In the genomic region with DNA sequence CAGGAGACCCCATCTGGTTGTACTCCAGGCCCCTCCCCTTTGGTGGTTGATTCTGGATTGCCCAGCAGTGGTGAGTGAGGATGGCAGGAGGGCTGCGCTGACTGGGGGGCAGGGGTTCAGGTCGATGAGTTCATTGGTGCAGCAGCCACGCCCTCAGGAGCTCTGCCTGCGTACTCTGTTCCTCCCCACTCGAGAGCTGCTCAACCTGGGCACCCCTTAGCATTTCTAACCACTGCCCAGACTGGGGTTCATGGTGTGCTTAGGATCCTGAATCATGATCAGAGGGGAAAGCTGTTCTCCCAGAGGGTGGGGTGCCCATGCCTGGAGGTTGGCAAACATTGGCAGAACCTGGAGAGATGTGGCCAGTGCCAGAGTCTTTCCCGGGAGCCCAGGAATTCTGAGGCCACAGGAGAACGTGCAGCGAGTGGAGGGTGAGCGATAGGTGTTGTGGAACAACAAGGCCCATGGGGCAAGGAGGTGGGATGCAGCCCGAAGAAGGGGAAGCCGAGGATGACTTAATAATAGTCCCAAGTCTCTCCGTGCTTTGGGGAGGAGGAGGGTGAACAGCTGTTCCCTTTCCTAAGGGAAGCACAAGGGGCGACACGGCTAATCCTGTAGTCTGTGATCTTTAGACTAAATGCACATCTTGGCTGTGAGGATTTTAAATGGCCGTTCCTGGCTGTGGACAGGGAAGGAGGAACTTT, we compare ENCODE assay signal across 17 cellular contexts.
DNase-seq lines count a peak whose midpoint lies in the region; TF ChIP-seq lines count a peak whose summit lies in the region.
"Had no signal": no experiment of that assay in that cellular context is flagged by ENCODE, and none has a peak within 500 bp of the region (broad histone marks: within the 10 kb centered on the region; RNA-seq: fewer than 3 reads in every experiment).

No MANE protein-coding gene starts in this region.

- H3K4me2 ChIP-seq in Karpas-422 (ENCODE audit: low read depth, low read length, poor library complexity, severe bottlenecking), result no peak overlapping the region

- POLR2A ChIA-PET in A673 (lab: Charles Lee; ENCODE audit: low non-redundant PET), result no interaction called here

- H3K9me3 ChIP-seq in Karpas-422 (ENCODE audit: low read length), result no peaks in the 10 kb centered on the region
- no peaks in the 10 kb centered on the region for H3K9me3 ChIP-seq in A673 (ENCODE audit: low read depth, low read length, poor library complexity, severe bottlenecking)
- H3K9me3 ChIP-seq: BE2C had no signal

- peaks cover 36% of the 10 kb centered on the region for H3K4me1 Mint-ChIP-seq in glutamatergic neuron (ENCODE audit: low read depth, unreplicated experiment)

- H3K4me1 ChIP-seq in Karpas-422 (ENCODE audit: low read length) (peaks cover 79% of the 10 kb centered on the region), A673 (ENCODE audit: insufficient read depth, low read length, poor library complexity, severe bottlenecking) (no peaks in the 10 kb centered on the region)
- H3K4me1 ChIP-seq: BE2C had no signal

- intact Hi-C loops in A673 (cut with micrococcal nuclease; ENCODE audit: unreplicated experiment), result loop anchor here (5.0 kb wide), 1 partner anchor 172 kb away; no protein-coding TSS in a partner anchor

- TF ChIP-seq CTCF in glutamatergic neuron (IDR thresholded peaks at IDR 0.05; ENCODE audit: partially characterized antibody, unreplicated experiment), result no peak
- TF ChIP-seq CTCF in A673 (conservative IDR thresholded peaks at IDR 0.05; ENCODE audit: low read depth, low read length), result no peak

- H3K27me3 Mint-ChIP-seq in glutamatergic neuron (ENCODE audit: unreplicated experiment), result peaks cover 8% of the 10 kb centered on the region
- H3K27me3 Mint-ChIP-seq: CD4-positive, CD25-positive, alpha-beta regulatory T cell; CD8-positive, alpha-beta memory T cell had no signal

- BruUV-seq in A673 (replicated peaks; lab: Mats Ljungman, UMichigan), result no TSS peak

- DNase-seq in D341Med (ENCODE audit: low spot score), result peak; percentile 53
- DNase-seq in Karpas-422, result no peak
- DNase-seq in NCI-H82 treated with DMSO at 0.1 percent for 48 hours (lab: John Stamatoyannopoulos, UW; ENCODE audit: unreplicated experiment), result peak; percentile 56
- no peak for DNase-seq in glutamatergic neuron
- DNase-seq in cerebellum (ENCODE audit: low spot score), result no peak
- no peak for DNase-seq in foreskin melanocyte
- DNase-seq in A673 (ENCODE audit: low spot score), result no peak
- DNase-seq: ACHN; BE2C; C1 segment of cervical spinal cord; CD4-positive, CD25-positive, alpha-beta regulatory T cell; CD8-positive, alpha-beta memory T cell; COR-L47; DMS79 treated with DMSO at 0.1 percent for 48 hours; GOT3; IMR-90 had no signal

- peak overlapping the region; percentile 52 for H3K27ac Mint-ChIP-seq in glutamatergic neuron (ENCODE audit: unreplicated experiment)
- H3K27ac Mint-ChIP-seq: CD4-positive, CD25-positive, alpha-beta regulatory T cell; CD8-positive, alpha-beta memory T cell had no signal

- no peaks in the 10 kb centered on the region for H3K36me3 Mint-ChIP-seq in glutamatergic neuron (ENCODE audit: unreplicated experiment)
- H3K36me3 Mint-ChIP-seq: CD4-positive, CD25-positive, alpha-beta regulatory T cell had no signal

- no peak overlapping the region for H3K4me3 Mint-ChIP-seq in glutamatergic neuron (ENCODE audit: unreplicated experiment)
- H3K4me3 Mint-ChIP-seq: CD4-positive, CD25-positive, alpha-beta regulatory T cell; CD8-positive, alpha-beta memory T cell had no signal

- H3K9me2 ChIP-seq in Karpas-422 (replicated peaks; ENCODE audit: insufficient read depth, low read length), result no peaks in the 10 kb centered on the region

- CTCF ChIA-PET in A673 (lab: Charles Lee), result interaction anchor here (0.6 kb wide), 1 partner anchor 110 kb away, joined by 3 read pairs; no protein-coding TSS in a partner anchor

- no peaks in the 10 kb centered on the region for H4K20me1 ChIP-seq in Karpas-422 (ENCODE audit: insufficient read depth, low read depth, low read length)

- H3K36me3 ChIP-seq in Karpas-422 (ENCODE audit: insufficient read depth, low read length), result peaks cover 13% of the 10 kb centered on the region
- H3K36me3 ChIP-seq in A673 (ENCODE audit: insufficient read depth, low read length, poor library complexity, severe bottlenecking), result no peaks in the 10 kb centered on the region

- H3K9me3 Mint-ChIP-seq in glutamatergic neuron (ENCODE audit: unreplicated experiment), result peaks cover 4% of the 10 kb centered on the region
- H3K9me3 Mint-ChIP-seq: CD8-positive, alpha-beta memory T cell had no signal

- H3K9ac ChIP-seq in Karpas-422 (ENCODE audit: low read length), result peak overlapping the region; percentile 45; the same call in 1 of the 2 replicates

- H3K27ac ChIP-seq in Karpas-422 (ENCODE audit: low read length) (peak overlapping the region; percentile 99), A673 (ENCODE audit: low read depth, low read length, poor library complexity, severe bottlenecking) (no peak overlapping the region)

- H2AFZ ChIP-seq in Karpas-422 (ENCODE audit: low read length), result no peak overlapping the region

- H3K27me3 ChIP-seq in Karpas-422 (ENCODE audit: low read length), result no peaks in the 10 kb centered on the region
- no peaks in the 10 kb centered on the region for H3K27me3 ChIP-seq in A673 (replicated peaks; ENCODE audit: insufficient read depth, low read depth, low read length, poor library complexity)
- H3K27me3 ChIP-seq: BE2C had no signal

- H3K4me3 ChIP-seq in Karpas-422 (ENCODE audit: low read length) (no peak overlapping the region), A673 (ENCODE audit: low read depth, low read length, poor library complexity, severe bottlenecking) (no peak overlapping the region)
- H3K4me3 ChIP-seq: GM12878 had no signal

- peaks cover 40% of the 10 kb centered on the region for H3K79me2 ChIP-seq in Karpas-422 (ENCODE audit: low read length)

Comparison
In these comparisons a context has a peak if more than half of its experiments do, and no peak if none do; other contexts are left out.
1. DNase-seq: peak in D341Med (single experiment) and NCI-H82 treated with DMSO at 0.1 percent for 48 hours (single experiment); none in Karpas-422 (single experiment), glutamatergic neuron (single experiment), cerebellum (single experiment), foreskin melanocyte (single experiment) and A673 (single experiment).